ENCODE assay signal across 15 cellular contexts in genomic region chr6:7813704-7814103, GRCh38.
"Had no signal": no experiment of that assay in that cellular context is flagged by ENCODE, and none has a peak within 500 bp of the region (broad histone marks: within the 10 kb centered on the region; RNA-seq: fewer than 3 reads in every experiment).

No MANE protein-coding gene starts in this region.

- H3K27ac ChIP-seq: dorsolateral prefrontal cortex, ovary had no signal

- H3K4me3 ChIP-seq: dorsolateral prefrontal cortex, ovary had no signal

- H3K27me3 ChIP-seq: ovary had no signal

- ATAC-seq: esophagus mucosa, left lobe of liver had no signal

- H3K36me3 ChIP-seq: ovary had no signal

- H3K9me3 ChIP-seq: ovary had no signal

- DNase-seq: activated CD4-positive, alpha-beta memory T cell treated with anti-CD3 and anti-CD28 coated beads, Interleukin-2, amount 10 ng/mL, durations not matched to agents 7 days and 5 days; activated CD4-positive, alpha-beta T cell treated with anti-CD3 and anti-CD28 coated beads for 1 hour; activated gamma-delta T cell treated with Interleukin-2 at 50 U/mL for 16 hours; activated naive CD8-positive, alpha-beta T cell treated with anti-CD3 and anti-CD28 coated beads for 36 hours; activated T-cell treated with anti-CD3 and anti-CD28 coated beads, Interleukin-2, amount 50 U/mL, for 48 hours; anterior cingulate cortex; dorsolateral prefrontal cortex; hypothalamus; islet precursor cell; nephron progenitor cell; ovary; stimulated activated CD4-positive, alpha-beta T cell treated with anti-CD3 and anti-CD28 coated beads, Interleukin-4, amount 100 ng/mL, for 24 hours; T-helper 9 cell had no signal
